Comparison of ENCODE assay signal across 19 cellular contexts in genomic region chr5:123452401-123452800, GRCh38.
"Had no signal": no experiment of that assay in that cellular context is flagged by ENCODE, and none has a peak within 500 bp of the region (broad histone marks: within the 10 kb centered on the region; RNA-seq: fewer than 3 reads in every experiment).

No MANE protein-coding gene starts in this region.

- H3K9me3 Mint-ChIP-seq: activated CD4-positive, alpha-beta T cell treated with anti-CD3 and anti-CD28 coated beads, Interleukin-2, amount 10 ng/mL, durations not matched to agents 7 days and 5 days; naive B cell; stimulated activated memory B cell treated with anti-CD40 and anti-IgM and Interleukin-4, amounts not matched to agents 10 μg/mL and 1 μg/mL and 100 μg/mL, for 72 hours had no signal

- H3K9me3 ChIP-seq: breast epithelium, left ventricle myocardium inferior, tibial artery had no signal

- H3K4me3 ChIP-seq: breast epithelium, left ventricle myocardium inferior, tibial artery had no signal

- H3K4me1 ChIP-seq: breast epithelium, tibial artery had no signal

- H3K27me3 ChIP-seq: breast epithelium, foreskin keratinocyte, tibial artery had no signal

- DNase-seq: activated CD4-positive, alpha-beta T cell treated with anti-CD3 and anti-CD28 coated beads, Interleukin-2, amount 10 ng/mL, durations not matched to agents 7 days and 5 days; activated CD4-positive, CD25-positive, alpha-beta regulatory T cell; activated CD8-positive, alpha-beta memory T cell treated with anti-CD3 and anti-CD28 coated beads for 24 hours; activated naive CD4-positive, alpha-beta T cell; anterior cingulate cortex; cerebellar nuclear complex; effector memory CD4-positive, alpha-beta T cell; foreskin keratinocyte; glutamatergic neuron; hypothalamus; kidney; left ventricle myocardium inferior; naive B cell; nucleus accumbens; posterior cingulate gyrus; retina; tibial artery had no signal

- ATAC-seq: foreskin keratinocyte; stimulated activated memory B cell treated with anti-CD40 and anti-IgM and Interleukin-4, amounts not matched to agents 10 μg/mL and 1 μg/mL and 100 μg/mL, for 72 hours had no signal

- H3K4me3 Mint-ChIP-seq: activated CD4-positive, alpha-beta T cell treated with anti-CD3 and anti-CD28 coated beads, Interleukin-2, amount 10 ng/mL, durations not matched to agents 7 days and 5 days; naive B cell; stimulated activated memory B cell treated with anti-CD40 and anti-IgM and Interleukin-4, amounts not matched to agents 10 μg/mL and 1 μg/mL and 100 μg/mL, for 72 hours had no signal

- H3K27me3 Mint-ChIP-seq: activated CD4-positive, alpha-beta T cell treated with anti-CD3 and anti-CD28 coated beads, Interleukin-2, amount 10 ng/mL, durations not matched to agents 7 days and 5 days; naive B cell; stimulated activated memory B cell treated with anti-CD40 and anti-IgM and Interleukin-4, amounts not matched to agents 10 μg/mL and 1 μg/mL and 100 μg/mL, for 72 hours had no signal

- H3K36me3 ChIP-seq: breast epithelium, left ventricle myocardium inferior, tibial artery had no signal

- H3K36me3 Mint-ChIP-seq: naive B cell; stimulated activated memory B cell treated with anti-CD40 and anti-IgM and Interleukin-4, amounts not matched to agents 10 μg/mL and 1 μg/mL and 100 μg/mL, for 72 hours had no signal

- H3K27ac Mint-ChIP-seq: activated CD4-positive, alpha-beta T cell treated with anti-CD3 and anti-CD28 coated beads, Interleukin-2, amount 10 ng/mL, durations not matched to agents 7 days and 5 days; stimulated activated memory B cell treated with anti-CD40 and anti-IgM and Interleukin-4, amounts not matched to agents 10 μg/mL and 1 μg/mL and 100 μg/mL, for 72 hours had no signal

- H3K27ac ChIP-seq: breast epithelium, foreskin keratinocyte, left ventricle myocardium inferior, tibial artery had no signal
